Comparison of ENCODE assay signal across 12 cellular contexts in the genomic region with DNA sequence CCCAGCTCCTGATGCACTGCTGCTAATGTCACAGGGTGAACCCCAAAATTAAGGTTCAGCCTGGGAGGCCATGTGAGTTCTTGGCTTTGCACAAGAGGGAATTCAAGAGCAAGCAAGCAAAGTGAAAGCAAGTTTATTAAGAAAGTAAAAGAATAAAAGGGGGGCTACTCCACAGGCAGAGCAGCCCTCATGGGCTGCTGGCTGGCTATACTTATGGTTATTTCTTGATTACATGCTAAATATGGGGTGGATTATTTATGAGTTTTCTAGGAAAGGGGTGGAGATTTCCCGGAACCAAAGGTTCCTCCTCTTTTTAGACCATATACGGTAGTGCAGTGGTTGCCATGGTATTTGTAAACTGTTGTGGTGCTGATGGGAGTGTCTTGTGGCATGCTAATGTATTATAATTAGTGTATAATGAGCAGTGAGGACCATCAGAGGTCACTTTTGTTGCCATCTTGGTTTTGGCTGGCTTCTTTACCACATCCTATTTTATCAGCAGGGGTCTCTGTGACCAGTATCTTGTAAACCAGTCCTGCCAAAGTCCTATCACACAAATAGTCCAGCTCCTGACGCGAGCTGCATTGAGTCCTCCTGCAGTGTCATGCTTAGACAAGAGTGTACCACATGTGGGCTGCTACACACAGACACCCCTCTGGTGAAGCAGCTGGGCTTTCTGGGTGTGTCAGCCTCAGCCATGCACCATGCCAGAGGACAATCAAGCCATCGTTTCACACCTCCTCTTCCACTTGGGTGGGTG. TPM values are rescaled to one million over a fixed set of nuclear protein-coding genes. Genes with fewer than 3 reads are reported as not detected.
DNase-seq lines count a peak whose midpoint lies in the region; ATAC-seq and TF ChIP-seq lines count a peak whose summit lies in the region.
"Had no signal": no experiment of that assay in that cellular context is flagged by ENCODE, and none has a peak within 500 bp of the region (broad histone marks: within the 10 kb centered on the region; RNA-seq: fewer than 3 reads in every experiment).

No MANE protein-coding gene starts in this region.

- 72% methylated on average over 5 of the region's 5 CpGs for WGBS in esophagus muscularis mucosa
- WGBS in body of pancreas, 2 donors: 62 to 76% methylated on average over 5 of the region's 5 CpGs

- H3K9me3 ChIP-seq in CD4-positive, alpha-beta memory T cell (ENCODE audit: control insufficient read depth in 1 of 2, low read length in 2 of 2): no peaks in the 10 kb centered on the region
- H3K9me3 ChIP-seq in Peyer's patch (no peaks in the 10 kb centered on the region), esophagus muscularis mucosa (no peaks in the 10 kb centered on the region), body of pancreas (no peaks in the 10 kb centered on the region)
- H3K9me3 ChIP-seq: testis had no signal

- no peaks in the 10 kb centered on the region for H3K27me3 ChIP-seq in CD4-positive, alpha-beta memory T cell (ENCODE audit: insufficient read depth, low read length)
- no peaks in the 10 kb centered on the region for H3K27me3 ChIP-seq in Peyer's patch
- no peaks in the 10 kb centered on the region for H3K27me3 ChIP-seq in esophagus muscularis mucosa
- H3K27me3 ChIP-seq in body of pancreas: no peaks in the 10 kb centered on the region
- H3K27me3 ChIP-seq: testis had no signal

- CTCF ChIA-PET in CD4-positive, alpha-beta memory T cell (lab: Charles Lee; ENCODE audit: partially characterized antibody): interaction anchor here (1.6 kb wide), 1 partner anchor 71 kb away, joined by 3 read pairs; no protein-coding TSS in a partner anchor

- POLR2A ChIA-PET in CD4-positive, alpha-beta memory T cell (lab: Charles Lee; ENCODE audit: partially characterized antibody): no interaction called here

- intact Hi-C loops in CD4-positive, alpha-beta memory T cell (cut with micrococcal nuclease): no loop called here
- intact Hi-C loops in esophagus muscularis mucosa (cut with DNase I) (no loop called here), posterior vena cava (cut with DNase I) (no loop called here), body of pancreas (cut with DNase I) (no loop called here)

- ATAC-seq in GM18519 (IDR thresholded peaks at IDR 0.05; ENCODE audit: low FRiP score, unreplicated experiment) (no peak), body of pancreas (no peak)

- H3K9me3 Mint-ChIP-seq in CD4-positive, alpha-beta memory T cell: peaks cover 0 to 15% (median 4%) of the 10 kb centered on the region in 8 donors
- H3K9me3 Mint-ChIP-seq in T-helper 2 cell treated with Interferon-gamma antibody and Interleukin-4, amounts not matched to agents 5 μg/mL and 100 μg/mL, for 36 hours: peaks cover 44% of the 10 kb centered on the region

- H3K27ac Mint-ChIP-seq in CD4-positive, alpha-beta memory T cell: no peak overlapping the region
- H3K27ac Mint-ChIP-seq in T-helper 2 cell treated with Interferon-gamma antibody and Interleukin-4, amounts not matched to agents 5 μg/mL and 100 μg/mL, for 36 hours: no peak overlapping the region

- peaks cover 0 to 4% of the 10 kb centered on the region in 2 donors for H3K36me3 Mint-ChIP-seq in CD4-positive, alpha-beta memory T cell
- H3K36me3 Mint-ChIP-seq in T-helper 2 cell treated with Interferon-gamma antibody and Interleukin-4, amounts not matched to agents 5 μg/mL and 100 μg/mL, for 36 hours (ENCODE audit: low read depth): peaks cover 10% of the 10 kb centered on the region

- peak in 3 of 5 donors; percentile 2 to 8 (median 6) for DNase-seq in CD4-positive, alpha-beta memory T cell
- no peak for DNase-seq in Peyer's patch
- DNase-seq in esophagus muscularis mucosa (ENCODE audit: extremely low spot score): no peak
- peak; percentile 70 for DNase-seq in posterior vena cava (ENCODE audit: low spot score)
- DNase-seq in dermis blood vessel endothelial cell: no peak
- DNase-seq in T-helper 2 cell treated with Interferon-gamma antibody and Interleukin-4, amounts not matched to agents 5 μg/mL and 100 μg/mL, for 36 hours (ENCODE audit: low spot score): no peak
- DNase-seq in body of pancreas: no peak
- DNase-seq: COR-L47, GOT3, NCI-H2171 treated with DMSO at 0.1 percent for 48 hours, testis had no signal

- peaks cover 9% of the 10 kb centered on the region for H3K4me1 ChIP-seq in CD4-positive, alpha-beta memory T cell (ENCODE audit: insufficient read depth, low read length)
- peaks cover 0 to 11% (median 0%) of the 10 kb centered on the region in 4 donors for H3K4me1 ChIP-seq in Peyer's patch
- peaks cover 4 to 24% (median 23%) of the 10 kb centered on the region in 4 donors for H3K4me1 ChIP-seq in esophagus muscularis mucosa
- no peaks in the 10 kb centered on the region for H3K4me1 ChIP-seq in body of pancreas

- H3K4me3 Mint-ChIP-seq in CD4-positive, alpha-beta memory T cell: peak overlapping the region in 1 of 8 donors; percentile 39
- H3K4me3 Mint-ChIP-seq in T-helper 2 cell treated with Interferon-gamma antibody and Interleukin-4, amounts not matched to agents 5 μg/mL and 100 μg/mL, for 36 hours: no peak overlapping the region

- TF ChIP-seq EP300 in esophagus muscularis mucosa (IDR thresholded peaks at IDR 0.05): no peak

- TF ChIP-seq POLR2A in Peyer's patch (IDR thresholded peaks at IDR 0.05): no peak
- no peak for TF ChIP-seq POLR2A in esophagus muscularis mucosa (IDR thresholded peaks at IDR 0.05; ENCODE audit: low read depth)
- no peak for TF ChIP-seq POLR2A in body of pancreas (IDR thresholded peaks at IDR 0.05)

- no peaks in the 10 kb centered on the region for H3K36me3 ChIP-seq in CD4-positive, alpha-beta memory T cell (ENCODE audit: insufficient read depth, low read length)
- no peaks in the 10 kb centered on the region for H3K36me3 ChIP-seq in Peyer's patch
- H3K36me3 ChIP-seq in esophagus muscularis mucosa: no peaks in the 10 kb centered on the region
- H3K36me3 ChIP-seq in body of pancreas (replicated peaks in 1 of 2; ENCODE audit: insufficient read depth in 1 of 2, low read depth in 2 of 2): no peaks in the 10 kb centered on the region

- H3K4me3 ChIP-seq in CD4-positive, alpha-beta memory T cell (ENCODE audit: low read length in 2 of 2): no peak overlapping the region
- H3K4me3 ChIP-seq in Peyer's patch (no peak overlapping the region), esophagus muscularis mucosa (no peak overlapping the region), body of pancreas (no peak overlapping the region)
- H3K4me3 ChIP-seq: testis had no signal

- H3K4me1 Mint-ChIP-seq in CD4-positive, alpha-beta memory T cell: peaks cover 6 to 13% (median 11%) of the 10 kb centered on the region in 4 donors
- peaks cover 17% of the 10 kb centered on the region for H3K4me1 Mint-ChIP-seq in T-helper 2 cell treated with Interferon-gamma antibody and Interleukin-4, amounts not matched to agents 5 μg/mL and 100 μg/mL, for 36 hours (ENCODE audit: low read depth)

- no peak overlapping the region for H3K27ac ChIP-seq in CD4-positive, alpha-beta memory T cell (ENCODE audit: low read depth, low read length)
- H3K27ac ChIP-seq in Peyer's patch (peak overlapping the region in 3 of 4 donors; percentile 35 to 56 (median 52)), esophagus muscularis mucosa (replicated peaks in 1 of 4) (peak overlapping the region in 3 of 4 donors; percentile 44 to 73 (median 54)), body of pancreas (peak overlapping the region in 1 of 4 donors; percentile 8)
- H3K27ac ChIP-seq: testis had no signal

- TF ChIP-seq CTCF in Peyer's patch (IDR thresholded peaks at IDR 0.05) (no peak), esophagus muscularis mucosa (IDR thresholded peaks at IDR 0.05) (no peak), body of pancreas (IDR thresholded peaks at IDR 0.05) (no peak)

- no peaks in the 10 kb centered on the region for H3K27me3 Mint-ChIP-seq in CD4-positive, alpha-beta memory T cell
- H3K27me3 Mint-ChIP-seq in T-helper 2 cell treated with Interferon-gamma antibody and Interleukin-4, amounts not matched to agents 5 μg/mL and 100 μg/mL, for 36 hours (ENCODE audit: low read depth): no peaks in the 10 kb centered on the region

RNA-seq across cellular contexts. Expression of a gene that starts 46.4 kb away (rescaled TPM):
- total RNA-seq in CD4-positive, alpha-beta memory T cell: 10 to 100 TPM; 10.3 to 13.9 TPM
- polyA plus RNA-seq in CD4-positive, alpha-beta memory T cell: 10 to 100 TPM in 1 of 2 donors, 1 to 10 TPM in 1; 5.0 to 12.5 TPM
- total RNA-seq in Peyer's patch: 10 to 100 TPM in 3 of 4 donors, 1 to 10 TPM in 1; 8.9 to 49.5 (median 26.6) TPM
- 10 to 100 TPM; 27.0 to 92.6 (median 48.1) TPM for total RNA-seq in esophagus muscularis mucosa
- 10 to 100 TPM; 64.1 to 68.7 TPM for total RNA-seq in posterior vena cava
- 19.6 and 21.1 TPM in 2 replicates for total RNA-seq in dermis blood vessel endothelial cell
- 10 to 100 TPM; 26.7 to 60.7 TPM for total RNA-seq in body of pancreas

Comparison
In these comparisons a context has a peak if more than half of its experiments do, and no peak if none do; other contexts are left out.
1. DNase-seq: peak in CD4-positive, alpha-beta memory T cell (3 of 5) and posterior vena cava (single experiment); none in Peyer's patch (0 of 3), esophagus muscularis mucosa (single experiment), dermis blood vessel endothelial cell (single experiment), T-helper 2 cell treated with Interferon-gamma antibody and Interleukin-4, amounts not matched to agents 5 μg/mL and 100 μg/mL, for 36 hours (single experiment) and body of pancreas (0 of 4).